ENCODE assay signal across 8 cellular contexts in the genomic region with DNA sequence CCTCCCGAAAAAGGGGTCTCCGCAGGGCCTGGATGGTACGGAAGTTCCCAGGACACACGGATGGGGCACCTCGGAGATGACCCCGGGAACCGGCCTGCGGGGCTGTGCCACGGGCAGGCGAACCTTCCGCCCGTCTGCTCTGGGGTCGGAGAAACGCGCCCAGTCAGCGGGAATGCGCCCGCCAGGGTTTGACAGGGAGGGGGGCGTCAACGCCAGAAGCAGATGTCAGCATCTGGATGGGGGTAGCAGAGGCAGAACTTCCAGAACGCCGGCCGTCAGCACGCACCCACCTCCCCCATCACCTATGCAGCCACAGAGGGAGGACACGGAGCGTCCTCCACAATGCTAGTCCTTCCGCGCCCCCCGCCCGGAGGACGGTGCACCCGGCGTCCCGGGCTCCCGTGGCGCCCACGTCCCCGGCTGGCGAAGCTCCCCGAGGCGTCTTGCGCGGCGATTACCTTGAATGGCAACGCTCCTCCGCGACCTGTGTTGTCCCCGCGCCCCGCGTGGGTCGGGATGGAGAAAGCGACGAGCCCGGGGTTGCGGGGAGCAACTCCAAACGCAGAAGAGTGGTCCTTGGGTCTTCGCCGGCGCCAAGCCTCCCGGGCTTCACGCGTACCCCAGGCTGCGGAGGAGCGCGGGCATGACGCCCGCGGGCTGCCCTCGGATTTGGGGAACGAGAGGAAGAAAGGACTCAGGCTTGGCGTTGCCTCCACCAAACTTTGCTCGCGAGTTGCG. TPM values are rescaled to one million over a fixed set of nuclear protein-coding genes. Genes with fewer than 3 reads are reported as not detected.
A peak's percentile ranks its signal among the peaks of the same experiment; 100 is the strongest.
DNase-seq lines count a peak whose midpoint lies in the region; ATAC-seq and TF ChIP-seq lines count a peak whose summit lies in the region.

No MANE protein-coding gene starts in this region.

- H3K4me3 ChIP-seq in coronary artery (peak overlapping the region; percentile 83), mesendoderm (ENCODE audit: low read length) (peak overlapping the region; percentile 71), urinary bladder (ENCODE audit: low read depth, low read length) (peak overlapping the region; percentile 46)

- ATAC-seq in HG03097 (IDR thresholded peaks at IDR 0.05; ENCODE audit: low FRiP score, unreplicated experiment) = no peak
- ATAC-seq in GM21515 (IDR thresholded peaks at IDR 0.05; ENCODE audit: unreplicated experiment) = no peak

- peak overlapping the region; percentile 10 for H2BK120ac ChIP-seq in mesendoderm (ENCODE audit: low read depth, low read length)

- peak; percentile 45 for DNase-seq in NCI-H82 (lab: John Stamatoyannopoulos, UW)
- DNase-seq in NCI-H82 treated with DMSO at 0.1 percent for 48 hours (lab: John Stamatoyannopoulos, UW; ENCODE audit: unreplicated experiment) = no peak
- no peak for DNase-seq in coronary artery (ENCODE audit: low spot score)
- DNase-seq in mesendoderm = peak; percentile 44
- no peak for DNase-seq in activated CD4-positive, alpha-beta T cell treated with anti-CD3 and anti-CD28 coated beads for 4 hours

- H3K4me2 ChIP-seq in mesendoderm (ENCODE audit: low read length) = peak overlapping the region; percentile 88

- no peak overlapping the region for H4K5ac ChIP-seq in mesendoderm (ENCODE audit: low read length)

- H3K9ac ChIP-seq in mesendoderm (ENCODE audit: low read length) = peak overlapping the region; percentile 78

- TF ChIP-seq CTCF in coronary artery (IDR thresholded peaks at IDR 0.05) = no peak

- H3K36me3 ChIP-seq in mesendoderm (ENCODE audit: control insufficient read depth, insufficient read depth, low read length) (no peaks in the 10 kb centered on the region), urinary bladder (ENCODE audit: insufficient read depth) (no peaks in the 10 kb centered on the region)

- H3K56ac ChIP-seq in mesendoderm (ENCODE audit: low read length) = peak overlapping the region; percentile 89

- no peak overlapping the region for H4K8ac ChIP-seq in mesendoderm (ENCODE audit: low read depth, low read length)

- H2BK5ac ChIP-seq in mesendoderm (ENCODE audit: low read length) = no peak overlapping the region

- H3K27ac ChIP-seq in coronary artery (peak overlapping the region; percentile 78 to 86), mesendoderm (ENCODE audit: low read depth, low read length) (no peak overlapping the region), urinary bladder (ENCODE audit: low read depth) (peak overlapping the region; percentile 72)

- H3K79me1 ChIP-seq in mesendoderm (ENCODE audit: low read length) = peaks cover 8% of the 10 kb centered on the region

- no peak overlapping the region for H2BK15ac ChIP-seq in mesendoderm (replicated peaks; ENCODE audit: low read depth)

- H3K4me1 ChIP-seq in mesendoderm (ENCODE audit: control insufficient read depth, low read depth, low read length) (peaks cover 17% of the 10 kb centered on the region), urinary bladder (ENCODE audit: insufficient read depth) (no peaks in the 10 kb centered on the region)

- WGBS in mesendoderm (ENCODE audit: extremely low coverage, insufficient coverage, low lambda C conversion rate) = no CpG with 5 or more reads among the region's 75 CpGs
- under 1% methylated on average over 75 of the region's 75 CpGs for WGBS in urinary bladder

- peaks cover 9% of the 10 kb centered on the region for H3K79me2 ChIP-seq in mesendoderm (ENCODE audit: control insufficient read depth, insufficient read depth, low read length)

- H3K4ac ChIP-seq in mesendoderm (ENCODE audit: low read depth, low read length) = no peak overlapping the region

- peak overlapping the region; percentile 94 for H3K18ac ChIP-seq in mesendoderm (ENCODE audit: low read length)

- H3K27me3 ChIP-seq in mesendoderm (ENCODE audit: insufficient read depth, low read length, poor library complexity) = no peaks in the 10 kb centered on the region

- no peak overlapping the region for H3K23ac ChIP-seq in mesendoderm (ENCODE audit: low read length)

- H2AK5ac ChIP-seq in mesendoderm (ENCODE audit: low read length) = no peak overlapping the region

RNA-seq across cellular contexts. Expression of gene FGFR2, which starts 0.6 kb away (rescaled TPM):
- polyA plus RNA-seq in mesendoderm (2013, experiment 1 of 2) = 14.4 TPM
- polyA plus RNA-seq in mesendoderm (2013, experiment 2 of 2) = 14.3 TPM
- 61.9 TPM for total RNA-seq in urinary bladder
- polyA plus RNA-seq in urinary bladder = 28.8 TPM

Comparison
In these comparisons a context has a peak if more than half of its experiments do, and no peak if none do; other contexts are left out.
1. DNase-seq: peak in NCI-H82 (single experiment) and mesendoderm (single experiment); none in NCI-H82 treated with DMSO at 0.1 percent for 48 hours (single experiment), coronary artery (single experiment) and activated CD4-positive, alpha-beta T cell treated with anti-CD3 and anti-CD28 coated beads for 4 hours (0 of 2).
2. Peak in every context shown above with its lines, with median percentiles within 50 percentile points of each other: H3K4me3 ChIP-seq.